1 cellular context compared by ENCODE assay signal in the genomic region with DNA sequence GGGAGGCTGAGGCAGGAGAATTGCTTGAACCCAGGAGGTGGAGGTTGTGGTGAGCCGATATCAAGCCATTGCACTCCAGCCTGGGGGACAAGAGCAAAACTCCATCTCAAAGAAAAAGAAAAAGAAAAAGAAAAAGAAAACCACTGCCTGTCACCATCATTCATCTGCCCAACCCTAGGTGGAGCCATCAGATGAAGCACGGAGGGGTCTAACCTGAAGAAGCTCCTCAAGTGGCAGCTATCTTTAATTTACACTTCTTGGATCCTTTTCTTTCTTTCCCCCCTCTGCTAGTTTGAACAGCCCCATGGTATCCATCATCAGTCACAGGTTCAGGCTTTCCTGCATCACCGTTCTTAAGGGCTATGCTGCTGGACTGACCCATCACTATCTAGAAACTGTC.
TF ChIP-seq lines count a peak whose summit lies in the region.

No MANE protein-coding gene starts in this region.

TF ChIP-seq in SK-N-SH, 30 proteins besides CTCF, POLR2A, EP300 and RAD21 (continued from another document):
- TF ChIP-seq, protein P1, sequence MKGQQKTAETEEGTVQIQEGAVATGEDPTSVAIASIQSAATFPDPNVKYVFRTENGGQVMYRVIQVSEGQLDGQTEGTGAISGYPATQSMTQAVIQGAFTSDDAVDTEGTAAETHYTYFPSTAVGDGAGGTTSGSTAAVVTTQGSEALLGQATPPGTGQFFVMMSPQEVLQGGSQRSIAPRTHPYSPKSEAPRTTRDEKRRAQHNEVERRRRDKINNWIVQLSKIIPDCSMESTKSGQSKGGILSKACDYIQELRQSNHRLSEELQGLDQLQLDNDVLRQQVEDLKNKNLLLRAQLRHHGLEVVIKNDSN (IDR thresholded peaks at IDR 0.05; ENCODE audit: borderline replicate concordance, low read depth): no peak
TF ChIP-seq in SK-N-SH: peak in this region for 0.
